ENCODE assay signal across 35 cellular contexts in genomic region chr10:21820952-21821351, GRCh38.
"Had no signal": no experiment of that assay in that cellular context is flagged by ENCODE, and none has a peak within 500 bp of the region (broad histone marks: within the 10 kb centered on the region; RNA-seq: fewer than 3 reads in every experiment).

No MANE protein-coding gene starts in this region.

- H3K27me3 ChIP-seq: adrenal gland, breast epithelium, cardiac muscle cell, colonic mucosa had no signal

- H3K9me3 ChIP-seq: colonic mucosa had no signal

- H3K4me1 Mint-ChIP-seq: activated B cell treated with CpG ODN at 0.5 μM for 24 hours; activated CD4-positive, alpha-beta T cell treated with anti-CD3 and anti-CD28 coated beads, Interleukin-2, amount 10 ng/mL, durations not matched to agents 24 days and 14 days; activated CD8-positive, alpha-beta memory T cell treated with anti-CD3 and anti-CD28 coated beads, Interleukin-2, amount 10 ng/mL, durations not matched to agents 7 days and 5 days; activated naive CD4-positive, alpha-beta T cell treated with anti-CD3 and anti-CD28 coated beads, Interleukin-2, amount 50 U/mL, for 24 hours; activated naive CD8-positive, alpha-beta T cell treated with anti-CD3 and anti-CD28 coated beads for 36 hours; activated naive CD8-positive, alpha-beta T cell treated with anti-CD3 and anti-CD28 coated beads, Interleukin-2, amount 50 U/mL, for 24 hours; brain; endodermal cell; T-helper 17 cell had no signal

- H3K4me3 Mint-ChIP-seq: activated B cell treated with CpG ODN at 0.5 μM for 24 hours; activated CD4-positive, alpha-beta memory T cell treated with anti-CD3 and anti-CD28 coated beads for 36 hours; activated CD4-positive, alpha-beta T cell treated with anti-CD3 and anti-CD28 coated beads, Interleukin-2, amount 10 ng/mL, durations not matched to agents 24 days and 14 days; activated CD8-positive, alpha-beta memory T cell treated with anti-CD3 and anti-CD28 coated beads, Interleukin-2, amount 10 ng/mL, durations not matched to agents 7 days and 5 days; activated CD8-positive, alpha-beta T cell treated with anti-CD3 and anti-CD28 coated beads, Interleukin-2, amount 10 ng/mL, durations not matched to agents 7 days and 5 days; activated naive CD4-positive, alpha-beta T cell treated with anti-CD3 and anti-CD28 coated beads for 36 hours; activated naive CD4-positive, alpha-beta T cell treated with anti-CD3 and anti-CD28 coated beads, Interleukin-2, amount 50 U/mL, for 24 hours; activated naive CD8-positive, alpha-beta T cell treated with anti-CD3 and anti-CD28 coated beads for 36 hours; activated naive CD8-positive, alpha-beta T cell treated with anti-CD3 and anti-CD28 coated beads, Interleukin-2, amount 50 U/mL, for 24 hours; activated T-helper 1 cell treated with anti-CD3 and anti-CD28 coated beads, Interleukin-12 subunit alpha, Interleukin-12 subunit beta, Interleukin-2, Interleukin-4 antibody, amounts not matched to agents 30 ng/mL and 10 ng/mL and 1 ng/mL, durations not matched to agents 14 hours and 24 hours and 36 hours; brain; endodermal cell; T-helper 17 cell; T-helper 2 cell treated with Interferon-gamma antibody and Interleukin-4, amounts not matched to agents 5 μg/mL and 100 μg/mL, for 36 hours had no signal

- H3K27ac Mint-ChIP-seq: activated B cell treated with CpG ODN at 0.5 μM for 24 hours; activated CD4-positive, alpha-beta memory T cell treated with anti-CD3 and anti-CD28 coated beads for 36 hours; activated CD4-positive, alpha-beta T cell treated with anti-CD3 and anti-CD28 coated beads, Interleukin-2, amount 10 ng/mL, durations not matched to agents 24 days and 14 days; activated CD8-positive, alpha-beta memory T cell treated with anti-CD3 and anti-CD28 coated beads, Interleukin-2, amount 10 ng/mL, durations not matched to agents 7 days and 5 days; activated CD8-positive, alpha-beta T cell treated with anti-CD3 and anti-CD28 coated beads, Interleukin-2, amount 10 ng/mL, durations not matched to agents 7 days and 5 days; activated naive CD4-positive, alpha-beta T cell treated with anti-CD3 and anti-CD28 coated beads for 36 hours; activated naive CD4-positive, alpha-beta T cell treated with anti-CD3 and anti-CD28 coated beads, Interleukin-2, amount 50 U/mL, for 24 hours; activated naive CD8-positive, alpha-beta T cell treated with anti-CD3 and anti-CD28 coated beads for 36 hours; activated naive CD8-positive, alpha-beta T cell treated with anti-CD3 and anti-CD28 coated beads, Interleukin-2, amount 50 U/mL, for 24 hours; activated T-helper 1 cell treated with anti-CD3 and anti-CD28 coated beads, Interleukin-12 subunit alpha, Interleukin-12 subunit beta, Interleukin-2, Interleukin-4 antibody, amounts not matched to agents 30 ng/mL and 10 ng/mL and 1 ng/mL, durations not matched to agents 14 hours and 24 hours and 36 hours; activated T-helper 2 cell treated with anti-CD3 and anti-CD28 coated beads, Interferon-gamma antibody, Interleukin-2, Interleukin-4, amounts not matched to agents 10 μg/mL and 5 μg/mL and 100 μg/mL, durations not matched to agents 14 hours and 24 hours and 36 hours; brain; endodermal cell; T-helper 17 cell; T-helper 2 cell treated with Interferon-gamma antibody and Interleukin-4, amounts not matched to agents 5 μg/mL and 100 μg/mL, for 36 hours had no signal

- H3K4me1 ChIP-seq: adrenal gland, breast epithelium, colonic mucosa had no signal

- FAIRE-seq: frontal cortex had no signal

- H3K36me3 ChIP-seq: adrenal gland, breast epithelium, cardiac muscle cell, colonic mucosa, WERI-Rb-1 had no signal

- H3K27me3 Mint-ChIP-seq: activated B cell treated with CpG ODN at 0.5 μM for 24 hours; activated CD4-positive, alpha-beta memory T cell treated with anti-CD3 and anti-CD28 coated beads for 36 hours; activated CD4-positive, alpha-beta T cell treated with anti-CD3 and anti-CD28 coated beads, Interleukin-2, amount 10 ng/mL, durations not matched to agents 24 days and 14 days; activated CD8-positive, alpha-beta memory T cell treated with anti-CD3 and anti-CD28 coated beads, Interleukin-2, amount 10 ng/mL, durations not matched to agents 7 days and 5 days; activated naive CD4-positive, alpha-beta T cell treated with anti-CD3 and anti-CD28 coated beads, Interleukin-2, amount 50 U/mL, for 24 hours; activated naive CD8-positive, alpha-beta T cell treated with anti-CD3 and anti-CD28 coated beads for 36 hours; activated naive CD8-positive, alpha-beta T cell treated with anti-CD3 and anti-CD28 coated beads, Interleukin-2, amount 50 U/mL, for 24 hours; T-helper 17 cell had no signal

- H3K27ac ChIP-seq: adrenal gland, breast epithelium, cardiac muscle cell, colonic mucosa, WERI-Rb-1 had no signal

- ATAC-seq: activated CD4-positive, CD25-positive, alpha-beta regulatory T cell treated with anti-CD3 and anti-CD28 coated beads, Interleukin-2, amount 50 U/mL, for 24 hours; activated CD8-positive, alpha-beta memory T cell treated with anti-CD3 and anti-CD28 coated beads, Interleukin-2, amount 10 ng/mL, durations not matched to agents 7 days and 5 days; activated CD8-positive, alpha-beta T cell treated with anti-CD3 and anti-CD28 coated beads, Interleukin-2, amount 10 ng/mL, durations not matched to agents 7 days and 5 days; activated naive CD8-positive, alpha-beta T cell treated with anti-CD3 and anti-CD28 coated beads, Interleukin-2, amount 50 U/mL, for 24 hours; esophagus mucosa; T-helper 17 cell had no signal

- DNase-seq: activated B cell treated with CpG ODN at 0.5 μM for 24 hours; activated CD4-positive, alpha-beta memory T cell treated with anti-CD3 and anti-CD28 coated beads for 36 hours; activated CD4-positive, alpha-beta T cell treated with anti-CD3 and anti-CD28 coated beads, Interleukin-2, amount 10 ng/mL, durations not matched to agents 24 days and 14 days; activated CD8-positive, alpha-beta memory T cell treated with anti-CD3 and anti-CD28 coated beads, Interleukin-2, amount 10 ng/mL, durations not matched to agents 7 days and 5 days; activated CD8-positive, alpha-beta memory T cell treated with anti-CD3 and anti-CD28 coated beads, Interleukin-2, amount 50 U/mL, for 4 hours; activated CD8-positive, alpha-beta T cell treated with anti-CD3 and anti-CD28 coated beads, Interleukin-2, amount 10 ng/mL, durations not matched to agents 7 days and 5 days; activated effector memory CD4-positive, alpha-beta T cell treated with anti-CD3 and anti-CD28 coated beads, Interleukin-2, amount 50 U/mL, for 16 hours; activated naive CD4-positive, alpha-beta T cell treated with anti-CD3 and anti-CD28 coated beads for 36 hours; activated naive CD8-positive, alpha-beta T cell treated with anti-CD3 and anti-CD28 coated beads for 36 hours; activated naive CD8-positive, alpha-beta T cell treated with anti-CD3 and anti-CD28 coated beads, Interleukin-2, amount 50 U/mL, for 24 hours; activated T-cell treated with anti-CD3 and anti-CD28 coated beads, Interleukin-2, amount 50 U/mL, for 1 hour; activated T-cell treated with anti-CD3 and anti-CD28 coated beads, Interleukin-2, amount 50 U/mL, for 48 hours; adrenal gland; amygdala; aorta; central memory CD4-positive, alpha-beta T cell; cerebellar nuclear complex; colonic mucosa; effector memory CD4-positive, alpha-beta T cell; endodermal cell; foreskin fibroblast; T-helper 1 cell; T-helper 17 cell; T1000; WERI-Rb-1 had no signal

- H3K4me3 ChIP-seq: adrenal gland, breast epithelium, cardiac muscle cell, colonic mucosa had no signal
